Comparison of ENCODE assay signal across 17 cellular contexts in the genomic region with DNA sequence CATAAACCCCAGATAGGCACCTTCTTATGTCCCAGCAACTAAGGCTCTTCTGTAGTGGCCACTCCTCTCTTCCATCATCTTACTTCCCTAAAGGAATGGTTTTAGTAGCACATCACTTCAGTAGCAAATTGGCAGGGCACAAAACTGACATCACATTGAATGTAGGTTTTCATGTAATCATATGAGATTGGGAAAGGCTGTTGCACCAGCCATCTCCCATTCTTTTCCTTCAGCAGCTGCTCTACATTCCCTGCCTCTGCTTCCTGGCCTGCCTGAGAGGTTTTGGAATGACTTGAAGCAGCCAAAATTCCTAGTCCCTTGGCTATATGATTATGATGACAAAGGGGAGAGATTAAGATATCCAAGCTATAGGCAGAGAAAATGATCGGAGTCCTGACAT.
"Had no signal": no experiment of that assay in that cellular context is flagged by ENCODE, and none has a peak within 500 bp of the region (broad histone marks: within the 10 kb centered on the region; RNA-seq: fewer than 3 reads in every experiment).

No MANE protein-coding gene starts in this region.

- H3K4me1 Mint-ChIP-seq: nephron progenitor cell had no signal

- H3K27ac ChIP-seq: coronary artery, dorsolateral prefrontal cortex, heart right ventricle, skin epidermis, stomach had no signal

- H3K9me3 ChIP-seq: heart right ventricle, stomach had no signal

- H3K4me1 ChIP-seq: stomach had no signal

- H3K4me3 ChIP-seq: coronary artery, dorsolateral prefrontal cortex, heart right ventricle, skin epidermis, stomach had no signal

- ATAC-seq: esophagus mucosa; naive thymus-derived CD4-positive, alpha-beta T cell had no signal

- H3K27me3 Mint-ChIP-seq: naive thymus-derived CD4-positive, alpha-beta T cell had no signal

- H3K4me3 Mint-ChIP-seq: naive thymus-derived CD4-positive, alpha-beta T cell; nephron progenitor cell had no signal

- H3K27me3 ChIP-seq: dorsolateral prefrontal cortex, heart right ventricle, stomach had no signal

- H3K9me3 Mint-ChIP-seq: naive thymus-derived CD4-positive, alpha-beta T cell; nephron progenitor cell had no signal

- DNase-seq: dorsolateral prefrontal cortex; effector CD8-positive, alpha-beta T cell; heart right ventricle; hypothalamus; kidney glomerular epithelial cell; naive thymus-derived CD4-positive, alpha-beta T cell; nephron progenitor cell; posterior cingulate gyrus; stimulated activated CD4-positive, alpha-beta T cell treated with anti-CD3 and anti-CD28 coated beads, Interleukin-2, amount 100 ng/mL, for 24 hours; stimulated activated CD4-positive, alpha-beta T cell treated with anti-CD3 and anti-CD28 coated beads, Interleukin-4, amount 100 ng/mL, for 4 hours; stimulated activated naive CD4-positive, alpha-beta T cell; stomach; substantia nigra; trophoblast cell had no signal
